ENCODE assay signal across 19 cellular contexts in genomic region chr20:57501461-57502330, GRCh38. TPM values are rescaled to one million over a fixed set of nuclear protein-coding genes. Genes with fewer than 3 reads are reported as not detected.
DNase-seq lines count a peak whose midpoint lies in the region; ATAC-seq, FAIRE-seq and TF ChIP-seq lines count a peak whose summit lies in the region.
"Had no signal": no experiment of that assay in that cellular context is flagged by ENCODE, and none has a peak within 500 bp of the region (broad histone marks: within the 10 kb centered on the region; RNA-seq: fewer than 3 reads in every experiment).

No MANE protein-coding gene starts in this region.

- 92% methylated on average over 14 of the region's 17 CpGs for whole genome bisulfite sequencing in K562 (ENCODE audit: insufficient coverage, low coverage, missing lambda C conversion rate)

- H3K4me1 ChIP-seq in Loucy (ENCODE audit: insufficient read depth, low read length, poor library complexity, severe bottlenecking) (peaks cover 8% of the 10 kb centered on the region), K562 (replicated peaks in 1 of 2; ENCODE audit: control insufficient read depth in 2 of 2, insufficient read depth in 2 of 2, low read length in 2 of 2) (peaks cover 0 to 3% of the 10 kb centered on the region in 2 experiments; a peak in 2 of 5 replicates), ascending aorta (no peaks in the 10 kb centered on the region)

- intact Hi-C loops in K562 (cut with micrococcal nuclease) (no loop called here), ascending aorta (cut with DNase I) (no loop called here)

- BruUV-seq in K562 (replicated peaks; lab: Mats Ljungman, UMichigan): no TSS peak

- no peak overlapping the region for H2AFZ ChIP-seq in Loucy (ENCODE audit: low read length)
- H2AFZ ChIP-seq in K562 (ENCODE audit: low read depth, low read length): no peak overlapping the region

- TF ChIP-seq CTCF in Loucy (conservative IDR thresholded peaks at IDR 0.05; ENCODE audit: low read length) (peak; percentile 26; the same call in 1 of the 2 replicates), K562 (IDR thresholded peaks at IDR 0.05 in 2 of 3, conservative IDR thresholded peaks at IDR 0.05 in 1 of 3; ENCODE audit: insufficient read depth in 2 of 3, low read depth in 1 of 3, low read length in 3 of 3) (0 out of 6 replicates have a peak, but pooled peaks of 1 of the 3 experiments have one; percentile 5), ascending aorta (IDR thresholded peaks at IDR 0.05) (no peak)

- no peak for FAIRE-seq in K562 (lab: Jason Lieb, UNC)
- FAIRE-seq: GM12892, GM19239 had no signal

- POLR2A ChIA-PET in K562 (lab: Yijun Ruan, JAX): interaction anchor here (1.0 kb wide), 1 partner anchor 126 kb away, joined by 3 read pairs; no protein-coding TSS in a partner anchor

- H4K20me1 ChIP-seq in Loucy (ENCODE audit: insufficient read depth, low read length, poor library complexity, severe bottlenecking) (no peaks in the 10 kb centered on the region), K562 (replicated peaks; ENCODE audit: control insufficient read depth, insufficient read depth, low read length) (no peaks in the 10 kb centered on the region)

- CTCF ChIA-PET in K562 (lab: Yijun Ruan, JAX; ENCODE audit: low intra/inter-chr PET ratio): no interaction called here

- H3K4me2 ChIP-seq in Loucy (ENCODE audit: low read depth, low read length, poor library complexity, severe bottlenecking) (no peak overlapping the region), K562 (ENCODE audit: insufficient read depth, low read length) (no peak overlapping the region)

- no peak for TF ChIP-seq POLR2A in K562 (conservative IDR thresholded peaks at IDR 0.05)

- no peaks in the 10 kb centered on the region for H3K79me2 ChIP-seq in Loucy (ENCODE audit: insufficient read depth, low read length)
- H3K79me2 ChIP-seq in K562 (ENCODE audit: control insufficient read depth, insufficient read depth, low read length): no peaks in the 10 kb centered on the region

- H3K9me1 ChIP-seq in K562 (ENCODE audit: control insufficient read depth, insufficient read depth, low read length): no peaks in the 10 kb centered on the region

- no peaks in the 10 kb centered on the region for H3F3A ChIP-seq in Loucy (ENCODE audit: low read depth)

- H3K9me3 ChIP-seq in Loucy (ENCODE audit: insufficient read depth, low read depth, low read length) (no peaks in the 10 kb centered on the region), K562 (replicated peaks; ENCODE audit: control insufficient read depth, insufficient read depth, low read depth, low read length) (peaks cover under 1% of the 10 kb centered on the region), ascending aorta (no peaks in the 10 kb centered on the region)
- H3K9me3 ChIP-seq: thoracic aorta had no signal

- ATAC-seq in K562: no peak
- ATAC-seq in HG03045 (IDR thresholded peaks at IDR 0.05; ENCODE audit: unreplicated experiment): no peak
- no peak for ATAC-seq in GM21423 (IDR thresholded peaks at IDR 0.05; ENCODE audit: unreplicated experiment)
- ATAC-seq: Right ventricle myocardium inferior had no signal

- no peaks in the 10 kb centered on the region for H3K36me3 ChIP-seq in Loucy (ENCODE audit: insufficient read depth, low read length)
- H3K36me3 ChIP-seq in K562 (ENCODE audit: control insufficient read depth, insufficient read depth, low read length): peaks cover 89% of the 10 kb centered on the region
- H3K36me3 ChIP-seq in ascending aorta: no peaks in the 10 kb centered on the region
- H3K36me3 ChIP-seq: thoracic aorta had no signal

- no peak overlapping the region for H3K9ac ChIP-seq in Loucy (ENCODE audit: low read depth, low read length, poor library complexity, severe bottlenecking)
- H3K9ac ChIP-seq in K562 (ENCODE audit: insufficient read depth in 1 of 2, low read depth in 2 of 2, low read length in 2 of 2): no peak overlapping the region

- TF ChIP-seq EP300 in K562 (IDR thresholded peaks at IDR 0.05; ENCODE audit: low read length): no peak

- DNase-seq in DMS 273 (lab: John Stamatoyannopoulos, UW; ENCODE audit: unreplicated experiment) (peak; percentile 42), DMS 273 treated with DMSO at 0.1 percent for 48 hours (lab: John Stamatoyannopoulos, UW) (no peak), K562 (ENCODE audit: extremely low read depth in 1 of 4, low spot score in 3 of 4) (no peak), retina (peak; percentile 62), ascending aorta (ENCODE audit: low spot score in 2 of 2) (no peak)
- DNase-seq: activated naive CD4-positive, alpha-beta T cell treated with anti-CD3 and anti-CD28 coated beads, Interleukin-2, amount 50 U/mL, for 16 hours; cortex of kidney; mammary epithelial cell; stimulated activated CD4-positive, alpha-beta T cell treated with anti-CD3 and anti-CD28 coated beads, Interleukin-12 subunit alpha, Interleukin-12 subunit beta, amount 100 ng/mL, for 4 hours had no signal

- TF ChIP-seq RAD21 in K562 (CRISPR knock-in tag; conservative IDR thresholded peaks at IDR 0.05 in 1 of 2, IDR thresholded peaks at IDR 0.05 in 1 of 2): no peak

- in situ Hi-C loops in K562 (cut with MboI): no loop called here

- H3K4me3 ChIP-seq in Loucy (ENCODE audit: low read length, poor library complexity, severe bottlenecking) (no peak overlapping the region), K562 (no peak overlapping the region), ascending aorta (no peak overlapping the region)
- H3K4me3 ChIP-seq: thoracic aorta had no signal

- no peak overlapping the region for H3K27ac ChIP-seq in K562 (ENCODE audit: extremely low read depth, low read depth, low read length)
- no peak overlapping the region for H3K27ac ChIP-seq in ascending aorta
- H3K27ac ChIP-seq: 22Rv1, thoracic aorta had no signal

- H3K9me2 ChIP-seq in Loucy (replicated peaks; ENCODE audit: low read depth, low read length): no peaks in the 10 kb centered on the region

- H3K27me3 ChIP-seq in Loucy (ENCODE audit: insufficient read depth, low read length, poor library complexity, severe bottlenecking): no peaks in the 10 kb centered on the region
- no peaks in the 10 kb centered on the region for H3K27me3 ChIP-seq in K562 (ENCODE audit: control insufficient read depth in 2 of 2, insufficient read depth in 2 of 2, low read length in 2 of 2)
- H3K27me3 ChIP-seq in ascending aorta: no peaks in the 10 kb centered on the region

TF ChIP-seq in K562, 482 proteins besides CTCF, POLR2A, EP300 and RAD21:
- TF ChIP-seq ETV1 (tag; conservative IDR thresholded peaks at IDR 0.05; ENCODE audit: low read depth) (no peak), POLR2G (IDR thresholded peaks at IDR 0.05; ENCODE audit: low read depth, low read length) (0 out of 2 replicates have a peak, but pooled peaks have one; percentile 22)

RNA-seq across cellular contexts. Expression of gene CTCFL, which starts 23.2 kb away (rescaled TPM):
- 102 and 125 TPM in 2 replicates for total RNA-seq in K562 (2011; cell fraction: chromatin; rRNA removed; ENCODE audit: low replicate concordance)
- total RNA-seq in K562 (2011; cell fraction: nucleolus; rRNA removed): 77.5 and 83.4 TPM in 2 replicates
- 85.3 and 118 TPM in 2 replicates for total RNA-seq in K562 (2011; cell fraction: nucleoplasm; rRNA removed)
- total RNA-seq in K562 (2014; rRNA removed) (120 and 126 TPM in 2 replicates), K562 (2014; rRNA removed; fragmentation: Illumina TruSeq; extraction: Trizol) (111 and 112 TPM in 2 replicates), K562 (2015; rRNA removed; fragmentation: Illumina TruSeq; extraction: Trizol) (80.9 and 89.1 TPM in 2 replicates), K562 (2021) (122 and 124 TPM in 2 replicates), ascending aorta (not detected)
- polyA plus RNA-seq in K562 (2011; rRNA removed) (188 and 206 TPM in 2 replicates), K562 (2014; fragmentation: Illumina TruSeq; extraction: Trizol) (137 and 177 TPM in 2 replicates), K562 (2014; fragmentation: Nextera tagmentation; extraction: Ambion mirVana) (10 to 100 TPM; 42.4 to 62.7 TPM), K562 (2014; rRNA removed) (100 and 122 TPM in 2 replicates)
- 125 and 152 TPM in 2 replicates for polyA plus RNA-seq in K562 (2011; cell fraction: cytosol; rRNA removed)
- polyA plus RNA-seq in K562 (2011; cell fraction: nucleus; rRNA removed): 92.0 and 115 TPM in 2 replicates
- 72.2 and 120 TPM in 2 replicates for polyA plus RNA-seq in K562 (2012)
- 265 and 279 TPM in 2 replicates for polyA minus RNA-seq in K562 (2011; rRNA and poly(A)+ RNA removed)
- polyA minus RNA-seq in K562 (2011; cell fraction: cytosol; rRNA and poly(A)+ RNA removed): 117 and 124 TPM in 2 replicates
- polyA minus RNA-seq in K562 (2011; cell fraction: nucleus; rRNA and poly(A)+ RNA removed): 39.4 and 86.3 TPM in 2 replicates
- total RNA-seq: activated CD8-positive, alpha-beta memory T cell treated with anti-CD3 and anti-CD28 coated beads for 36 hours; mammary epithelial cell; omental fat pad; Right ventricle myocardium inferior; thoracic aorta had no signal
- polyA plus RNA-seq: mammary epithelial cell had no signal

RNA-seq across cellular contexts. Expression of gene PCK1, which starts 59.2 kb away (rescaled TPM):
- total RNA-seq in K562 (2011; cell fraction: chromatin; rRNA removed; ENCODE audit: low replicate concordance): 0.70 and 2.3 TPM in 2 replicates
- total RNA-seq in K562 (2011; cell fraction: nucleolus; rRNA removed): 0.92 and 1.3 TPM in 2 replicates
- 0.38 and 1.2 TPM in 2 replicates for total RNA-seq in K562 (2011; cell fraction: nucleoplasm; rRNA removed)
- total RNA-seq in K562 (2014; rRNA removed): 0.05 and 0.16 TPM in 2 replicates
- 0.13 and 0.18 TPM in 2 replicates for total RNA-seq in K562 (2014; rRNA removed; fragmentation: Illumina TruSeq; extraction: Trizol)
- 0.29 and 0.30 TPM in 2 replicates for total RNA-seq in K562 (2015; rRNA removed; fragmentation: Illumina TruSeq; extraction: Trizol)
- 0.54 and 0.73 TPM in 2 replicates for total RNA-seq in K562 (2021)
- 0.09 and 0.15 TPM in 2 replicates for polyA plus RNA-seq in K562 (2011; rRNA removed)
- 0.04 and 0.48 TPM in 2 replicates for polyA plus RNA-seq in K562 (2011; cell fraction: cytosol; rRNA removed)
- 0.90 and 1.5 TPM in 2 replicates for polyA plus RNA-seq in K562 (2011; cell fraction: nucleus; rRNA removed)
- polyA plus RNA-seq in K562 (2012): 0.14 and 0.21 TPM in 2 replicates
- 0.12 and 0.14 TPM in 2 replicates for polyA plus RNA-seq in K562 (2014; fragmentation: Illumina TruSeq; extraction: Trizol)
- polyA plus RNA-seq in K562 (2014; fragmentation: Nextera tagmentation; extraction: Ambion mirVana): under 1 TPM; 0.10 to 0.15 TPM
- polyA plus RNA-seq in K562 (2014; rRNA removed): 0.12 and 0.46 TPM in 2 replicates
- polyA minus RNA-seq in K562 (2011; rRNA and poly(A)+ RNA removed): 0.72 and 1.2 TPM in 2 replicates
- polyA minus RNA-seq in K562 (2011; cell fraction: cytosol; rRNA and poly(A)+ RNA removed): 1.2 TPM in 1 of 2 replicates, not detected in the other
- polyA minus RNA-seq in K562 (2011; cell fraction: nucleus; rRNA and poly(A)+ RNA removed): 0.67 and 1.1 TPM in 2 replicates
- 7.7 TPM for total RNA-seq in ascending aorta
- total RNA-seq: activated CD8-positive, alpha-beta memory T cell treated with anti-CD3 and anti-CD28 coated beads for 36 hours; mammary epithelial cell had no signal
- polyA plus RNA-seq: mammary epithelial cell had no signal

Comparison
In these comparisons a context has a peak if more than half of its experiments do, and no peak if none do; other contexts are left out.
1. DNase-seq: peak in DMS 273 (single experiment) and retina (single experiment); none in DMS 273 treated with DMSO at 0.1 percent for 48 hours (single experiment), K562 (0 of 4) and ascending aorta (0 of 2).
2. RNA of gene CTCFL, which starts 23.2 kb away (total RNA-seq): 77.5 to 126 TPM in K562; not detected in ascending aorta (single experiment); every median in the first group is over 10 times any median in the second.